ENCODE assay signal across 24 cellular contexts in genomic region chr3:11435420-11435819, GRCh38.
DNase-seq lines count a peak whose midpoint lies in the region; ATAC-seq and TF ChIP-seq lines count a peak whose summit lies in the region.
"Had no signal": no experiment of that assay in that cellular context is flagged by ENCODE, and none has a peak within 500 bp of the region (broad histone marks: within the 10 kb centered on the region; RNA-seq: fewer than 3 reads in every experiment).

No MANE protein-coding gene starts in this region.

- no peak overlapping the region for H3K4me3 ChIP-seq in Panc1 (ENCODE audit: low read depth in 2 of 2, low read length in 2 of 2)
- no peak overlapping the region for H3K4me3 ChIP-seq in fibroblast of mammary gland (ENCODE audit: control insufficient read depth, low read depth, low read length)
- H3K4me3 ChIP-seq in uterus, result no peak overlapping the region
- H3K4me3 ChIP-seq: A549; BLaER1 treated with 17β-estradiol and CSF1 and Interleukin-3, amounts not matched to agents 10 nM and 100 nM; GM23338; Peyer's patch had no signal

- BruUV-seq in Panc1 (replicated peaks; lab: Mats Ljungman, UMichigan), result no TSS peak

- POLR2A ChIA-PET in Panc1 (lab: Charles Lee), result no interaction called here

- in situ Hi-C loops in Panc1 (cut with HindIII; ENCODE audit: low pct_unique_long_range_greater_than_20kb, low sequenced_read_pairs), result no loop called here

- H3K4me1 ChIP-seq in Panc1 (ENCODE audit: control insufficient read depth, insufficient read depth, low read length) (no peaks in the 10 kb centered on the region; the same call in 1 of the 2 replicates), uterus (peaks cover 0 to 13% of the 10 kb centered on the region in 2 donors)
- H3K4me1 ChIP-seq: A549 had no signal

- H3K27ac ChIP-seq in Panc1 (ENCODE audit: low read length), result peak overlapping the region; percentile 48; the same call in 1 of the 2 replicates
- peak overlapping the region; percentile 79 to 95 for H3K27ac ChIP-seq in uterus
- H3K27ac ChIP-seq: A549; BLaER1 treated with 17β-estradiol and CSF1 and Interleukin-3, amounts not matched to agents 10 nM and 100 nM; KMS-11; Peyer's patch had no signal

- no peaks in the 10 kb centered on the region for H3K36me3 ChIP-seq in Panc1 (ENCODE audit: control insufficient read depth, insufficient read depth, low read length)
- H3K36me3 ChIP-seq in uterus, result no peaks in the 10 kb centered on the region
- H3K36me3 ChIP-seq: Peyer's patch had no signal

- no peak for TF ChIP-seq POLR2A in uterus (IDR thresholded peaks at IDR 0.05)

- CTCF ChIA-PET in Panc1 (lab: Charles Lee), result no interaction called here

- H3K27me3 ChIP-seq in Panc1 (ENCODE audit: control insufficient read depth, insufficient read depth, low read length) (no peaks in the 10 kb centered on the region), uterus (no peaks in the 10 kb centered on the region)
- H3K27me3 ChIP-seq: BLaER1 treated with 17β-estradiol and CSF1 and Interleukin-3, amounts not matched to agents 10 nM and 100 nM; Peyer's patch had no signal

- DNase-seq in Panc1 (ENCODE audit: low read depth, low spot score), result no peak
- peak; percentile 71 for DNase-seq in fibroblast of mammary gland (ENCODE audit: low read depth)
- DNase-seq in omental fat pad (ENCODE audit: low spot score), result no peak
- DNase-seq in uterus, result no peak
- DNase-seq in ureter (ENCODE audit: low spot score), result no peak
- DNase-seq: AML-193; CD4-positive, alpha-beta memory T cell; COR-L47; DMS53; H9; NCI-H1048; NCI-H1417; NCI-H1694; NCI-H2029 treated with DMSO at 0.1 percent for 48 hours; NCI-H2227 treated with DMSO at 0.1 percent for 48 hours; NCI-H526 treated with DMSO at 0.1 percent for 48 hours; Peyer's patch; SHP77 treated with DMSO at 0.1 percent for 48 hours had no signal

- intact Hi-C loops in Panc1 (cut with micrococcal nuclease; ENCODE audit: unreplicated experiment), result no loop called here
- intact Hi-C loops in uterus (cut with DNase I; ENCODE audit: low total_unique reads), result no loop called here

- no peak for TF ChIP-seq CTCF in Panc1 (IDR thresholded peaks at IDR 0.05)
- TF ChIP-seq CTCF in fibroblast of mammary gland (conservative IDR thresholded peaks at IDR 0.05; ENCODE audit: control insufficient read depth, insufficient read depth, low read depth, low read length), result no peak
- no peak for TF ChIP-seq CTCF in omental fat pad (IDR thresholded peaks at IDR 0.05)
- TF ChIP-seq CTCF in uterus (IDR thresholded peaks at IDR 0.05), result no peak

- ATAC-seq in Panc1, result no peak
- peak; percentile 51 for ATAC-seq in omental fat pad (ENCODE audit: low FRiP score)
- no peak for ATAC-seq in GM21390 (IDR thresholded peaks at IDR 0.05; ENCODE audit: unreplicated experiment)
- no peak for ATAC-seq in GM21717 (IDR thresholded peaks at IDR 0.05; ENCODE audit: unreplicated experiment)
- ATAC-seq: A549, GM23338 had no signal

- H3K9me3 ChIP-seq in Panc1 (ENCODE audit: control insufficient read depth, insufficient read depth, low read depth, low read length) (no peaks in the 10 kb centered on the region), uterus (no peaks in the 10 kb centered on the region)
- H3K9me3 ChIP-seq: A549; BLaER1 treated with 17β-estradiol and CSF1 and Interleukin-3, amounts not matched to agents 10 nM and 100 nM; Peyer's patch had no signal
